Comparison of ENCODE assay signal across 12 cellular contexts in the genomic region with DNA sequence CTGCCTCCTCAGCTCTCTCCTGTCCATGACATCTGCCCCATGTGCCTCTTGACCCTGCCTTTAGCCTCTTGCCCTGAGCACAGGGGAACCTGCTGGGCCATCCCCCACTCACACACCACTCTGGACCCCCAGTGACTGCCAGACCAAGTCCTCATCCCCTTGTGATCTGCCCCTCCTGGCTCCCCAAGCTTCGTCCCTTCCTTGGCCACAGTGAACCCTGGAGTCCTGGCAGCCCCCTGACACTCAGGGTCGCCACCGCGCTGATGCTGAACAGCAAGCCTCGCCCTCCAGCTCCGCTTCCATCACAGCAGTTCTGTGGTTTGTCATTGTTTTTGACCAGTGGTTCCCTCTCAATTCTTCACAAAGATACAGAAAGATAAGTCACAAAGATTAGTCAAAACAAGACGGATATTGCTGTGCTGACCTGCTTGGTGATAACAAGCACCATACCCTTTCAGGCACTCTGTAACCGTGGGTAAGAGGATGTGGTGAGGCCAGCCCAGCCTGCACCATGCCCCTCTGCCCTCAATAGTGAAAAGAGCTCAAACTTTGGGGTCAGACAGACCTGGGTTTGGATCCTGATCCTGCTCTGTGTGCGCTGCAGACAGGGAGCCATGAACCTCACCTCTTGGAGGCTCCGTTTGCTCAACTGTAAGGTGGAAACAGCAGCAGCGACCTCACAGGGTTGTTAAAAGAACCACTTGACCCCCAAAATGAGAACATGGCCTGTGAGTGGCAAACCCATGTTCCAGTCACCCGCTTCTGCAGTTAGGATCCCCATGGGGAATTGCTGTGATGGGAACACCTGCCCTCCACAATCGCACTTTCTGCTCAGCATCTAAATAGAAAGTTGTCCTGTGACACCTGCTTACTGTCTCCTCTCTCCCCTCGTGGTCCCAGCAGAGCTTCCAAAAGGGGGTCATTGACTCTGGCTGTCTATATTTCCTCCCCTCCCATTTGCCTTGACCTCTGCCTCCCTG.
DNase-seq lines count a peak whose midpoint lies in the region; ATAC-seq lines count a peak whose summit lies in the region.
"Had no signal": no experiment of that assay in that cellular context is flagged by ENCODE, and none has a peak within 500 bp of the region (broad histone marks: within the 10 kb centered on the region; RNA-seq: fewer than 3 reads in every experiment).

No MANE protein-coding gene starts in this region.

- peak overlapping the region; percentile 30 for H3K27ac Mint-ChIP-seq in activated naive CD8-positive, alpha-beta T cell treated with anti-CD3 and anti-CD28 coated beads, Interleukin-2, amount 50 U/mL, for 24 hours

- no peaks in the 10 kb centered on the region for H3K9me3 Mint-ChIP-seq in activated naive CD8-positive, alpha-beta T cell treated with anti-CD3 and anti-CD28 coated beads, Interleukin-2, amount 50 U/mL, for 24 hours

- no peaks in the 10 kb centered on the region for H3K36me3 Mint-ChIP-seq in activated naive CD8-positive, alpha-beta T cell treated with anti-CD3 and anti-CD28 coated beads, Interleukin-2, amount 50 U/mL, for 24 hours (ENCODE audit: low read depth)

- ATAC-seq in HG03439 (IDR thresholded peaks at IDR 0.05; ENCODE audit: unreplicated experiment), result peak; percentile 48
- peak; percentile 89 for ATAC-seq in activated naive CD8-positive, alpha-beta T cell treated with anti-CD3 and anti-CD28 coated beads, Interleukin-2, amount 50 U/mL, for 24 hours
- ATAC-seq: Right ventricle myocardium inferior had no signal

- H3K4me3 Mint-ChIP-seq in activated naive CD8-positive, alpha-beta T cell treated with anti-CD3 and anti-CD28 coated beads, Interleukin-2, amount 50 U/mL, for 24 hours, result peak overlapping the region; percentile 12

- H3K4me1 Mint-ChIP-seq in activated naive CD8-positive, alpha-beta T cell treated with anti-CD3 and anti-CD28 coated beads, Interleukin-2, amount 50 U/mL, for 24 hours, result peaks cover 32% of the 10 kb centered on the region

- peaks cover 26% of the 10 kb centered on the region for H3K27me3 Mint-ChIP-seq in activated naive CD8-positive, alpha-beta T cell treated with anti-CD3 and anti-CD28 coated beads, Interleukin-2, amount 50 U/mL, for 24 hours

- peak; percentile 16 to 28 for DNase-seq in stimulated activated CD4-positive, alpha-beta T cell treated with anti-CD3 and anti-CD28 coated beads, Interleukin-2, amount 100 ng/mL, for 24 hours
- no peak for DNase-seq in stimulated activated CD4-positive, alpha-beta T cell treated with anti-CD3 and anti-CD28 coated beads, Interleukin-12 subunit alpha, Interleukin-12 subunit beta, amount 100 ng/mL, for 4 hours
- DNase-seq in activated naive CD8-positive, alpha-beta T cell treated with anti-CD3 and anti-CD28 coated beads, Interleukin-2, amount 50 U/mL, for 24 hours, result peak; percentile 23
- no peak for DNase-seq in COR-L47 (lab: John Stamatoyannopoulos, UW)
- no peak for DNase-seq in pons (ENCODE audit: low spot score)
- no peak for DNase-seq in DMS53 (lab: John Stamatoyannopoulos, UW)
- DNase-seq in AG08395 (ENCODE audit: low spot score), result no peak
- DNase-seq: Calu3, Kasumi-1, midbrain had no signal

Comparison
In these comparisons a context has a peak if more than half of its experiments do, and no peak if none do; other contexts are left out.
1. DNase-seq: peak in stimulated activated CD4-positive, alpha-beta T cell treated with anti-CD3 and anti-CD28 coated beads, Interleukin-2, amount 100 ng/mL, for 24 hours (2 of 2) and activated naive CD8-positive, alpha-beta T cell treated with anti-CD3 and anti-CD28 coated beads, Interleukin-2, amount 50 U/mL, for 24 hours (single experiment); none in stimulated activated CD4-positive, alpha-beta T cell treated with anti-CD3 and anti-CD28 coated beads, Interleukin-12 subunit alpha, Interleukin-12 subunit beta, amount 100 ng/mL, for 4 hours (single experiment), COR-L47 (single experiment), pons (single experiment), DMS53 (single experiment) and AG08395 (single experiment).